In the genomic region with DNA sequence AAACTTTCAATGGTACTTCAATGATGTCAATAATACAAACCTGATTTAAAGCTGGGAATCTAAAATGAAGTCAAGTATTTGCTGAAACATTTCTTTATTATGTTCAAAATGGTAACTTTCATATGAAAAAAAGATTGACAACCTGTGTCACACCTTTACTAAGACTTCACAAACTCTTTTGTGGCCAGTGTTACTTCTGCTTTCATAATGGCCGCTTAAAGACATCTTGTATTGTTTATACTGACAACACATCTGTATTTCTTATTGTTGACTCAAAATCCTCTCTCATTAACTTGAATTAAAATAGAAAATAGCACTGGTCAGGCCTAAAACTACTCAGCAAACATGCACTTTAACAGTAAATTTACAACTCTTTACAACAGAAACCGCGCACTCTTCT, we compare ENCODE assay signal across 11 cellular contexts.
"Had no signal": no experiment of that assay in that cellular context is flagged by ENCODE, and none has a peak within 500 bp of the region (broad histone marks: within the 10 kb centered on the region; RNA-seq: fewer than 3 reads in every experiment).

No MANE protein-coding gene starts in this region.

- H3K9me3 ChIP-seq: HAP-1 had no signal

- H3K4me2 ChIP-seq: GM23338 had no signal

- ATAC-seq: GM23338, HCT116 had no signal

- H3K27ac ChIP-seq: GM23248 had no signal

- H2AFZ ChIP-seq: GM23248, GM23338 had no signal

- H3K27ac Mint-ChIP-seq: GM23338, H9, HFFc6 had no signal

- DNase-seq: GM23248, GOT3, H7, H9, HCEC 1CT, HFFc6 had no signal

- H3K36me3 ChIP-seq: HAP-1 had no signal

- H3K4me3 ChIP-seq: GM23248, GM23338, HAP-1 had no signal

- H3K9ac ChIP-seq: GM23248 had no signal

- H3K4me1 ChIP-seq: HAP-1 had no signal

- FAIRE-seq: H1, H54 had no signal

- H3K9me3 Mint-ChIP-seq: H9 had no signal

- H3K4me1 Mint-ChIP-seq: GM23338, H9 had no signal

- H3K4me3 Mint-ChIP-seq: GM23338, H9, HFFc6 had no signal
